ENCODE assay signal across 8 cellular contexts in genomic region chr17:79797492-79798295, GRCh38. TPM values are rescaled to one million over a fixed set of nuclear protein-coding genes. Genes with fewer than 3 reads are reported as not detected.
DNase-seq lines count a peak whose midpoint lies in the region; ATAC-seq and TF ChIP-seq lines count a peak whose summit lies in the region.

No MANE protein-coding gene starts in this region.

- no peak overlapping the region for H3K27ac ChIP-seq in CD4-positive, CD25-positive, alpha-beta regulatory T cell (ENCODE audit: insufficient read depth, low read length, poor library complexity, severe bottlenecking)

- ATAC-seq in CD4-positive, CD25-positive, alpha-beta regulatory T cell (ENCODE audit: low read depth in 2 of 2) = peak; percentile 1 to 6
- peak; percentile 11 for ATAC-seq in GM21529 (IDR thresholded peaks at IDR 0.05; ENCODE audit: unreplicated experiment)
- ATAC-seq in naive B cell (ENCODE audit: low read depth in 2 of 2) = peak; percentile 20 to 31
- no peak for ATAC-seq in GM21526 (IDR thresholded peaks at IDR 0.05; ENCODE audit: low FRiP score, unreplicated experiment)

- no peaks in the 10 kb centered on the region for H3K9me3 ChIP-seq in CD4-positive, CD25-positive, alpha-beta regulatory T cell (ENCODE audit: control insufficient read depth in 2 of 2, low read length in 2 of 2)

- H3K27ac Mint-ChIP-seq in CD4-positive, CD25-positive, alpha-beta regulatory T cell = no peak overlapping the region
- H3K27ac Mint-ChIP-seq in naive B cell (peak overlapping the region in 1 of 6 donors; percentile 91), progenitor cell of endocrine pancreas (no peak overlapping the region)

- H3K4me1 ChIP-seq in CD4-positive, CD25-positive, alpha-beta regulatory T cell (ENCODE audit: control insufficient read depth, insufficient read depth, low read length, poor library complexity, severe bottlenecking) = peaks cover 55% of the 10 kb centered on the region

- peaks cover 25% of the 10 kb centered on the region for H3K27me3 ChIP-seq in CD4-positive, CD25-positive, alpha-beta regulatory T cell (ENCODE audit: control insufficient read depth, insufficient read depth, low read length)

- no peak overlapping the region for H3K4me3 ChIP-seq in CD4-positive, CD25-positive, alpha-beta regulatory T cell (ENCODE audit: low read depth, low read length)
- H3K4me3 ChIP-seq in choroid plexus epithelial cell (ENCODE audit: low read depth, low read length) = peak overlapping the region; percentile 67

- H3K9me3 Mint-ChIP-seq in CD4-positive, CD25-positive, alpha-beta regulatory T cell = peaks cover 0 to 7% (median 0%) of the 10 kb centered on the region in 7 donors
- H3K9me3 Mint-ChIP-seq in naive B cell (peaks cover 4 to 10% (median 5%) of the 10 kb centered on the region in 7 donors), progenitor cell of endocrine pancreas (ENCODE audit: low read depth) (no peaks in the 10 kb centered on the region)

- peaks cover 5 to 50% (median 27%) of the 10 kb centered on the region in 4 donors for H3K4me1 Mint-ChIP-seq in CD4-positive, CD25-positive, alpha-beta regulatory T cell
- H3K4me1 Mint-ChIP-seq in naive B cell (peaks cover 28 to 33% (median 28%) of the 10 kb centered on the region in 3 donors), progenitor cell of endocrine pancreas (ENCODE audit: low read depth) (peaks cover 22% of the 10 kb centered on the region)

- H3K27me3 Mint-ChIP-seq in CD4-positive, CD25-positive, alpha-beta regulatory T cell = peaks cover 49% of the 10 kb centered on the region
- H3K27me3 Mint-ChIP-seq in naive B cell (peaks cover 28 to 36% (median 30%) of the 10 kb centered on the region in 3 donors), progenitor cell of endocrine pancreas (peaks cover 47% of the 10 kb centered on the region)

- no peak for DNase-seq in CD4-positive, CD25-positive, alpha-beta regulatory T cell
- DNase-seq in NCI-H2196 treated with DMSO at 0.1 percent for 48 hours (lab: John Stamatoyannopoulos, UW; ENCODE audit: unreplicated experiment) (peak; percentile 66), choroid plexus epithelial cell (ENCODE audit: low read depth) (no peak), naive B cell (no peak), progenitor cell of endocrine pancreas (ENCODE audit: low spot score, unreplicated experiment) (no peak), NCI-H2171 treated with DMSO at 0.1 percent for 48 hours (lab: John Stamatoyannopoulos, UW) (no peak)

- peak overlapping the region in 3 of 4 donors; percentile 61 to 94 (median 82) for H3K4me3 Mint-ChIP-seq in CD4-positive, CD25-positive, alpha-beta regulatory T cell
- H3K4me3 Mint-ChIP-seq in naive B cell = peak overlapping the region in 4 of 8 donors; percentile 35 to 96 (median 88)
- H3K4me3 Mint-ChIP-seq in progenitor cell of endocrine pancreas (ENCODE audit: low read depth) = no peak overlapping the region

- no peaks in the 10 kb centered on the region for H3K36me3 Mint-ChIP-seq in CD4-positive, CD25-positive, alpha-beta regulatory T cell
- H3K36me3 Mint-ChIP-seq in naive B cell = peaks cover 0 to 14% of the 10 kb centered on the region in 2 donors
- H3K36me3 Mint-ChIP-seq in progenitor cell of endocrine pancreas (ENCODE audit: insufficient read depth) = peaks cover 4% of the 10 kb centered on the region

- no peak for TF ChIP-seq CTCF in choroid plexus epithelial cell (conservative IDR thresholded peaks at IDR 0.05; ENCODE audit: low read depth, low read length)
- no peak for TF ChIP-seq CTCF in progenitor cell of endocrine pancreas (IDR thresholded peaks at IDR 0.05; ENCODE audit: unreplicated experiment)

- H3K36me3 ChIP-seq in CD4-positive, CD25-positive, alpha-beta regulatory T cell (ENCODE audit: control insufficient read depth, insufficient read depth, low read length) = no peaks in the 10 kb centered on the region

RNA-seq across cellular contexts. Expression of gene CBX8, which starts 0.8 kb away (rescaled TPM):
- 3.4 TPM for total RNA-seq in CD4-positive, CD25-positive, alpha-beta regulatory T cell
- 1 to 10 TPM in 2 of 4 donors, under 1 TPM in 2; 0.30 to 1.7 (median 0.87) TPM for polyA plus RNA-seq in CD4-positive, CD25-positive, alpha-beta regulatory T cell
- polyA plus RNA-seq in naive B cell (ENCODE audit: low read depth in 6 of 6) = 1 to 10 TPM in 1 of 6 donors, under 1 TPM in 4, not detected in 1; 0.16 to 1.3 (median 0.58) TPM
- 21.7 and 23.1 TPM in 2 replicates for total RNA-seq in progenitor cell of endocrine pancreas

RNA-seq across cellular contexts. Expression of gene CBX2, which starts 19.7 kb away (rescaled TPM):
- 0.81 TPM for total RNA-seq in CD4-positive, CD25-positive, alpha-beta regulatory T cell
- polyA plus RNA-seq in CD4-positive, CD25-positive, alpha-beta regulatory T cell = under 1 TPM in 2 of 4 donors, not detected in 2; 0.11 to 0.17 TPM
- under 1 TPM in 1 of 6 donors, not detected in 5; 0.09 TPM for polyA plus RNA-seq in naive B cell (ENCODE audit: low read depth in 6 of 6)
- 106 and 111 TPM in 2 replicates for total RNA-seq in progenitor cell of endocrine pancreas

RNA-seq across cellular contexts. Expression of gene CBX4, which starts 41.5 kb away (rescaled TPM):
- 137 TPM for total RNA-seq in CD4-positive, CD25-positive, alpha-beta regulatory T cell
- polyA plus RNA-seq in CD4-positive, CD25-positive, alpha-beta regulatory T cell = 10 to 100 TPM in 1 of 4 donors, 1 to 10 TPM in 3; 2.9 to 10.0 (median 4.6) TPM
- 10 to 100 TPM in 2 of 6 donors, 1 to 10 TPM in 4; 3.3 to 17.1 (median 9.6) TPM for polyA plus RNA-seq in naive B cell (ENCODE audit: low read depth in 6 of 6)
- total RNA-seq in progenitor cell of endocrine pancreas = 22.8 and 24.2 TPM in 2 replicates

Comparison
In these comparisons a context has a peak if more than half of its experiments do, and no peak if none do; other contexts are left out.
1. RNA of gene CBX2, which starts 19.7 kb away (total RNA-seq): 106 to 111 TPM in progenitor cell of endocrine pancreas; 0.81 TPM in CD4-positive, CD25-positive, alpha-beta regulatory T cell (single experiment); every median in the first group is over 10 times any median in the second.